Comparison of ENCODE assay signal across 13 cellular contexts in genomic region chr7:131090866-131091692, GRCh38.
DNase-seq lines count a peak whose midpoint lies in the region; ATAC-seq and TF ChIP-seq lines count a peak whose summit lies in the region.
"Had no signal": no experiment of that assay in that cellular context is flagged by ENCODE, and none has a peak within 500 bp of the region (broad histone marks: within the 10 kb centered on the region; RNA-seq: fewer than 3 reads in every experiment).

No MANE protein-coding gene starts in this region.

- TF ChIP-seq CTCF in VCaP (conservative IDR thresholded peaks at IDR 0.05), result no peak

- H3K27me3 Mint-ChIP-seq in activated CD4-positive, alpha-beta T cell treated with anti-CD3 and anti-CD28 coated beads for 36 hours, result no peaks in the 10 kb centered on the region

- no peaks in the 10 kb centered on the region for H3K9me3 ChIP-seq in iPS DF 6.9 (ENCODE audit: control insufficient read depth, insufficient read depth, low read length)

- POLR2A ChIA-PET in activated CD4-positive, alpha-beta T cell treated with anti-CD3 and anti-CD28 coated beads for 36 hours (lab: Charles Lee), result no interaction called here

- peak overlapping the region; percentile 48 for H3K27ac Mint-ChIP-seq in activated CD4-positive, alpha-beta T cell treated with anti-CD3 and anti-CD28 coated beads for 36 hours
- peak overlapping the region; percentile 29 for H3K27ac Mint-ChIP-seq in stimulated activated effector memory CD8-positive, alpha-beta T cell treated with anti-CD3 and anti-CD28 coated beads, Interleukin-12 subunit alpha, Interleukin-12 subunit beta, amount 100 ng/mL, for 72 hours

- H3K4me1 Mint-ChIP-seq in activated CD4-positive, alpha-beta T cell treated with anti-CD3 and anti-CD28 coated beads for 36 hours, result peaks cover 55% of the 10 kb centered on the region
- peaks cover 67% of the 10 kb centered on the region for H3K4me1 Mint-ChIP-seq in stimulated activated effector memory CD8-positive, alpha-beta T cell treated with anti-CD3 and anti-CD28 coated beads, Interleukin-12 subunit alpha, Interleukin-12 subunit beta, amount 100 ng/mL, for 72 hours

- H3K4me3 ChIP-seq in iPS DF 6.9 (ENCODE audit: low read length), result no peak overlapping the region
- H3K4me3 ChIP-seq: cardiac muscle cell had no signal

- peaks cover 3% of the 10 kb centered on the region for H3K9me3 Mint-ChIP-seq in activated CD4-positive, alpha-beta T cell treated with anti-CD3 and anti-CD28 coated beads for 36 hours (ENCODE audit: low read depth)
- H3K9me3 Mint-ChIP-seq in stimulated activated effector memory CD8-positive, alpha-beta T cell treated with anti-CD3 and anti-CD28 coated beads, Interleukin-12 subunit alpha, Interleukin-12 subunit beta, amount 100 ng/mL, for 72 hours, result no peaks in the 10 kb centered on the region

- no peak for DNase-seq in activated CD4-positive, alpha-beta T cell treated with anti-CD3 and anti-CD28 coated beads for 36 hours
- no peak for DNase-seq in activated CD4-positive, alpha-beta T cell treated with anti-CD3 and anti-CD28 coated beads for 4 hours
- DNase-seq in iPS DF 6.9 (ENCODE audit: low read depth, low spot score) (no peak), NCI-H345 (lab: John Stamatoyannopoulos, UW) (no peak), germinal center (ENCODE audit: low spot score) (no peak)
- no peak for DNase-seq in stimulated activated effector memory CD8-positive, alpha-beta T cell treated with anti-CD3 and anti-CD28 coated beads, Interleukin-12 subunit alpha, Interleukin-12 subunit beta, amount 100 ng/mL, for 72 hours (ENCODE audit: low spot score in 2 of 2)
- DNase-seq: activated CD8-positive, alpha-beta memory T cell treated with anti-CD3 and anti-CD28 coated beads, Interleukin-2, amount 50 U/mL, for 48 hours; right cardiac atrium had no signal

- H3K4me1 ChIP-seq in iPS DF 6.9 (ENCODE audit: control insufficient read depth, insufficient read depth, low read length), result peaks cover 6% of the 10 kb centered on the region

- H3K36me3 ChIP-seq in iPS DF 6.9 (ENCODE audit: control insufficient read depth, insufficient read depth, low read length), result no peaks in the 10 kb centered on the region
- H3K36me3 ChIP-seq: cardiac muscle cell had no signal

- no peak for ATAC-seq in activated CD4-positive, alpha-beta T cell treated with anti-CD3 and anti-CD28 coated beads for 36 hours
- peak; percentile 42 for ATAC-seq in stimulated activated effector memory CD8-positive, alpha-beta T cell treated with anti-CD3 and anti-CD28 coated beads, Interleukin-12 subunit alpha, Interleukin-12 subunit beta, amount 100 ng/mL, for 72 hours
- no peak for ATAC-seq in HG03045 (IDR thresholded peaks at IDR 0.05; ENCODE audit: unreplicated experiment)

- intact Hi-C loops in activated CD4-positive, alpha-beta T cell treated with anti-CD3 and anti-CD28 coated beads for 36 hours (cut with DNase I, micrococcal nuclease), result no loop called here

- CTCF ChIA-PET in activated CD4-positive, alpha-beta T cell treated with anti-CD3 and anti-CD28 coated beads for 36 hours (lab: Charles Lee), result interaction anchor here (0.7 to 2.4 kb wide), 4 partner anchors 8 to 249 kb away, joined by 3 to 9 read pairs (median 3); no protein-coding TSS in a partner anchor

- no peaks in the 10 kb centered on the region for H3K27me3 ChIP-seq in iPS DF 6.9 (ENCODE audit: control insufficient read depth, insufficient read depth, low read length)
- H3K27me3 ChIP-seq: cardiac muscle cell had no signal

- H3K36me3 Mint-ChIP-seq in activated CD4-positive, alpha-beta T cell treated with anti-CD3 and anti-CD28 coated beads for 36 hours (ENCODE audit: low read depth), result peaks cover 28% of the 10 kb centered on the region
- peaks cover 98% of the 10 kb centered on the region for H3K36me3 Mint-ChIP-seq in stimulated activated effector memory CD8-positive, alpha-beta T cell treated with anti-CD3 and anti-CD28 coated beads, Interleukin-12 subunit alpha, Interleukin-12 subunit beta, amount 100 ng/mL, for 72 hours

- H3K4me3 Mint-ChIP-seq in activated CD4-positive, alpha-beta T cell treated with anti-CD3 and anti-CD28 coated beads for 36 hours, result no peak overlapping the region
- peak overlapping the region; percentile 30 for H3K4me3 Mint-ChIP-seq in stimulated activated effector memory CD8-positive, alpha-beta T cell treated with anti-CD3 and anti-CD28 coated beads, Interleukin-12 subunit alpha, Interleukin-12 subunit beta, amount 100 ng/mL, for 72 hours

- H3K27ac ChIP-seq in VCaP, result peak overlapping the region; percentile 67
- peak overlapping the region; percentile 68 for H3K27ac ChIP-seq in iPS DF 6.9 (ENCODE audit: low read length)
- H3K27ac ChIP-seq: 22Rv1, cardiac muscle cell, epithelial cell of prostate had no signal

- no CpG with 5 or more reads among the region's 7 CpGs for WGBS in iPS DF 6.9 (ENCODE audit: insufficient coverage, insufficient read length)
